ENCODE assay signal across 13 cellular contexts in the genomic region with DNA sequence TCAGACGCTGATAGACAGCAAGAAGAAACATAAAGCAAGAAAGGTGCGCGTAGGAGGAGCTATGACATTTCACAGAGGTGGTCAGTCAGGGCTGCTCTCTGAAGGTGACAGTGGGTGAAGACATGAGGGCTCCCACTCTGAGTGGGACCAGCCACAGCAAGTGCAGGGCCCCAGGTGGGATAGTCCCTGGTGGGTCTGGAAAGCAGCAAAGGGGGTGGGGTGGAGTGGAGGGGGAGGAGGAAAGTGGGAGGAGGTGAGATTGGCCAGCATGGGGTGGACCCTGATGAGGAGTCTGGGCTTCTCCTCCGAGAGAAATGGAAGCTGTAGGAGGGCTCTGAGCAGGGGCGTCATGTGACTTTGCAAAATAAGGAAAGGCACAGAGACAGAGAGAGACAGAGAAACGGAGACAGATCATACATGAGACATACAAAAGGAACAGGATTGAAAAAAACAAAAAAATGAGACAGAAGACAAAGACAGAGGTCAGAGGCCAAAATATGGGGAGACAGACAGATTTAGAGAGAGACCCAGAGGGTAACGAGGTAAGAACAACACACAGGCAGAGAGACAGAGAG. TPM values are rescaled to one million over a fixed set of nuclear protein-coding genes. Genes with fewer than 3 reads are reported as not detected.
DNase-seq lines count a peak whose midpoint lies in the region; ATAC-seq and TF ChIP-seq lines count a peak whose summit lies in the region.
"Had no signal": no experiment of that assay in that cellular context is flagged by ENCODE, and none has a peak within 500 bp of the region (broad histone marks: within the 10 kb centered on the region; RNA-seq: fewer than 3 reads in every experiment).

No MANE protein-coding gene starts in this region.

- H3K4me2 ChIP-seq in DOHH2 (ENCODE audit: low read length) (peak overlapping the region; percentile 93), smooth muscle cell (no peak overlapping the region)
- H3K4me2 ChIP-seq: BLaER1 had no signal

- H3K36me3 Mint-ChIP-seq in CD14-positive monocyte: peaks cover 20 to 42% of the 10 kb centered on the region in 2 donors
- peaks cover 47% of the 10 kb centered on the region for H3K36me3 Mint-ChIP-seq in activated CD8-positive, alpha-beta T cell treated with anti-CD3 and anti-CD28 coated beads for 36 hours (ENCODE audit: low read depth)
- no peaks in the 10 kb centered on the region for H3K36me3 Mint-ChIP-seq in mesothelial cell of epicardium

- POLR2A ChIA-PET in activated CD8-positive, alpha-beta T cell treated with anti-CD3 and anti-CD28 coated beads for 36 hours (lab: Charles Lee): no interaction called here

- WGBS in smooth muscle cell (ENCODE audit: low lambda C conversion rate): 83% methylated on average over 7 of the region's 7 CpGs

- H3F3A ChIP-seq in DOHH2 (ENCODE audit: control insufficient read depth, insufficient read depth) (peaks cover 8% of the 10 kb centered on the region), smooth muscle cell (ENCODE audit: low read depth) (no peaks in the 10 kb centered on the region)

- no peak overlapping the region for H3K9ac ChIP-seq in smooth muscle cell (ENCODE audit: low read depth)
- H3K9ac ChIP-seq: BLaER1 had no signal

- H3K9me2 ChIP-seq in DOHH2 (replicated peaks; ENCODE audit: control insufficient read depth, low read length): no peaks in the 10 kb centered on the region

- H3K9me3 Mint-ChIP-seq in CD14-positive monocyte (peaks cover 0 to 3% (median 0%) of the 10 kb centered on the region in 7 donors), mesothelial cell of epicardium (no peaks in the 10 kb centered on the region)
- no peaks in the 10 kb centered on the region for H3K9me3 Mint-ChIP-seq in activated CD8-positive, alpha-beta T cell treated with anti-CD3 and anti-CD28 coated beads for 36 hours

- no peaks in the 10 kb centered on the region for H3K9me3 ChIP-seq in DOHH2 (ENCODE audit: control insufficient read depth, insufficient read depth, low read length)
- H3K9me3 ChIP-seq in smooth muscle cell (replicated peaks; ENCODE audit: low read depth): no peaks in the 10 kb centered on the region
- H3K9me3 ChIP-seq: BLaER1, colonic mucosa had no signal

- H3K36me3 ChIP-seq in DOHH2 (ENCODE audit: control insufficient read depth, low read length) (peaks cover 46% of the 10 kb centered on the region), smooth muscle cell (ENCODE audit: low read depth) (no peaks in the 10 kb centered on the region)
- H3K36me3 ChIP-seq: colonic mucosa had no signal

- peaks cover 0 to 2% (median 2%) of the 10 kb centered on the region in 3 donors for H3K27me3 Mint-ChIP-seq in CD14-positive monocyte (ENCODE audit: low read depth in 3 of 3)
- H3K27me3 Mint-ChIP-seq in activated CD8-positive, alpha-beta T cell treated with anti-CD3 and anti-CD28 coated beads for 36 hours: no peaks in the 10 kb centered on the region
- H3K27me3 Mint-ChIP-seq in mesothelial cell of epicardium (ENCODE audit: low read depth): no peaks in the 10 kb centered on the region

- H3K27me3 ChIP-seq in DOHH2 (ENCODE audit: control insufficient read depth, low read length) (no peaks in the 10 kb centered on the region), smooth muscle cell (ENCODE audit: low read depth) (no peaks in the 10 kb centered on the region)
- H3K27me3 ChIP-seq: BLaER1, colonic mucosa had no signal

- H3K27ac ChIP-seq in DOHH2 (ENCODE audit: low read depth, low read length) (no peak overlapping the region), smooth muscle cell (ENCODE audit: low read depth) (no peak overlapping the region)
- H3K27ac ChIP-seq: BLaER1, colonic mucosa had no signal

- H4K20me1 ChIP-seq in DOHH2 (ENCODE audit: control insufficient read depth, insufficient read depth, low read depth, low read length) (peaks cover 5% of the 10 kb centered on the region; the same call in 1 of the 2 replicates), smooth muscle cell (ENCODE audit: low read depth) (no peaks in the 10 kb centered on the region)

- DNase-seq in CD14-positive monocyte (ENCODE audit: low spot score): no peak
- no peak for DNase-seq in activated CD8-positive, alpha-beta T cell treated with anti-CD3 and anti-CD28 coated beads for 36 hours
- DNase-seq in mesothelial cell of epicardium (ENCODE audit: low spot score in 2 of 2, unreplicated experiment in 2 of 2): no peak
- no peak for DNase-seq in activated effector memory CD4-positive, alpha-beta T cell treated with Interleukin-2 at 50 U/mL for 16 hours
- no peak for DNase-seq in NCI-H748 (lab: John Stamatoyannopoulos, UW; ENCODE audit: unreplicated experiment)
- no peak for DNase-seq in smooth muscle cell (lab: John Stamatoyannopoulos, UW; ENCODE audit: unreplicated experiment)
- DNase-seq: amniotic stem cell, colonic mucosa, erythroblast, NCI-H2081 treated with DMSO at 0.1 percent for 48 hours, NCI-H526 had no signal

- peak overlapping the region in 1 of 2 donors; percentile 8 for H3K4me3 Mint-ChIP-seq in CD14-positive monocyte
- peak overlapping the region; percentile 19 for H3K4me3 Mint-ChIP-seq in activated CD8-positive, alpha-beta T cell treated with anti-CD3 and anti-CD28 coated beads for 36 hours
- no peak overlapping the region for H3K4me3 Mint-ChIP-seq in mesothelial cell of epicardium

- no peak for ATAC-seq in activated CD8-positive, alpha-beta T cell treated with anti-CD3 and anti-CD28 coated beads for 36 hours

- peak overlapping the region in 4 of 7 donors; percentile 15 to 32 (median 20) for H3K27ac Mint-ChIP-seq in CD14-positive monocyte
- H3K27ac Mint-ChIP-seq in activated CD8-positive, alpha-beta T cell treated with anti-CD3 and anti-CD28 coated beads for 36 hours: peak overlapping the region; percentile 36
- peak overlapping the region; percentile 1 for H3K27ac Mint-ChIP-seq in mesothelial cell of epicardium

- TF ChIP-seq CTCF in CD14-positive monocyte (IDR thresholded peaks at IDR 0.05): no peak
- TF ChIP-seq CTCF in DOHH2 (IDR thresholded peaks at IDR 0.05; ENCODE audit: low read depth, low read length, poor library complexity, severe bottlenecking): no peak
- TF ChIP-seq CTCF in activated CD8-positive, alpha-beta T cell treated with anti-CD3 and anti-CD28 coated beads for 36 hours (IDR thresholded peaks at IDR 0.05): no peak
- TF ChIP-seq CTCF in mesothelial cell of epicardium (IDR thresholded peaks at IDR 0.05; ENCODE audit: unreplicated experiment): no peak
- no peak for TF ChIP-seq CTCF in smooth muscle cell (IDR thresholded peaks at IDR 0.05; ENCODE audit: borderline replicate concordance, insufficient read depth, poor library complexity, severe bottlenecking)

- peaks cover 47% of the 10 kb centered on the region for H3K79me2 ChIP-seq in DOHH2 (ENCODE audit: control insufficient read depth, low read length)
- H3K79me2 ChIP-seq in smooth muscle cell (ENCODE audit: low read depth): peaks cover 11% of the 10 kb centered on the region

- peak overlapping the region; percentile 17 for H3K4me3 ChIP-seq in DOHH2 (ENCODE audit: low read length)
- no peak overlapping the region for H3K4me3 ChIP-seq in smooth muscle cell
- H3K4me3 ChIP-seq: BLaER1, colonic mucosa had no signal

- H3K4me1 Mint-ChIP-seq in CD14-positive monocyte (peaks cover 28% of the 10 kb centered on the region), mesothelial cell of epicardium (peaks cover 21% of the 10 kb centered on the region)
- H3K4me1 Mint-ChIP-seq in activated CD8-positive, alpha-beta T cell treated with anti-CD3 and anti-CD28 coated beads for 36 hours (ENCODE audit: low read depth): peaks cover 36% of the 10 kb centered on the region

- CTCF ChIA-PET in activated CD8-positive, alpha-beta T cell treated with anti-CD3 and anti-CD28 coated beads for 36 hours (lab: Charles Lee): no interaction called here

- intact Hi-C loops in CD14-positive monocyte (cut with micrococcal nuclease): loop anchor here in 1 of 2 donors (5.0 kb wide), 2 partner anchors 198 to 298 kb away; a partner anchor contains a TSS
- intact Hi-C loops in activated CD8-positive, alpha-beta T cell treated with anti-CD3 and anti-CD28 coated beads for 36 hours (cut with micrococcal nuclease): loop anchor here (5.0 kb wide), 1 partner anchor 73 kb away; no protein-coding TSS in a partner anchor

- H3K4me1 ChIP-seq in DOHH2 (ENCODE audit: control insufficient read depth, low read length) (peaks cover 36% of the 10 kb centered on the region), smooth muscle cell (ENCODE audit: low read depth) (peaks cover 12% of the 10 kb centered on the region)

- no peak overlapping the region for H2AFZ ChIP-seq in smooth muscle cell (ENCODE audit: low read depth)

RNA-seq across cellular contexts. Expression of a gene that starts 2.7 kb away (rescaled TPM):
- polyA plus RNA-seq in CD14-positive monocyte: 10 to 100 TPM; 19.8 to 22.4 TPM
- 100 to 1,000 TPM; 166 to 174 TPM for total RNA-seq in activated CD8-positive, alpha-beta T cell treated with anti-CD3 and anti-CD28 coated beads for 36 hours
- total RNA-seq in mesothelial cell of epicardium: 3.9 to 5.6 TPM (median 4.9 TPM) in 3 replicates
- total RNA-seq in smooth muscle cell: 0.22 and 2.1 TPM in 2 replicates
- 0.91 TPM in 1 of 2 replicates, not detected in the other for polyA plus RNA-seq in smooth muscle cell

RNA-seq across cellular contexts. Expression of a gene that starts 3.9 kb away (rescaled TPM):
- polyA plus RNA-seq in CD14-positive monocyte (100 to 1,000 TPM; 326 to 381 TPM), smooth muscle cell (178 and 181 TPM in 2 replicates)
- total RNA-seq in activated CD8-positive, alpha-beta T cell treated with anti-CD3 and anti-CD28 coated beads for 36 hours: 100 to 1,000 TPM; 306 to 308 TPM
- total RNA-seq in mesothelial cell of epicardium (198 to 213 TPM (median 201 TPM) in 3 replicates), smooth muscle cell (324 and 334 TPM in 2 replicates)

RNA-seq across cellular contexts. Expression of a gene that starts 32.4 kb away (rescaled TPM):
- 10 to 100 TPM in 1 of 2 donors, 1 to 10 TPM in 1; 8.4 to 16.0 TPM for polyA plus RNA-seq in CD14-positive monocyte
- 100 to 1,000 TPM; 183 to 189 TPM for total RNA-seq in activated CD8-positive, alpha-beta T cell treated with anti-CD3 and anti-CD28 coated beads for 36 hours
- 452 to 469 TPM (median 460 TPM) in 3 replicates for total RNA-seq in mesothelial cell of epicardium
- total RNA-seq in smooth muscle cell: 311 TPM in 2 replicates
- polyA plus RNA-seq in smooth muscle cell: 53.8 and 60.4 TPM in 2 replicates

Comparison
In these comparisons a context has a peak if more than half of its experiments do, and no peak if none do; other contexts are left out.
1. RNA of a gene that starts 2.7 kb away (total RNA-seq): 166 to 174 TPM in activated CD8-positive, alpha-beta T cell treated with anti-CD3 and anti-CD28 coated beads for 36 hours; 3.9 to 5.6 TPM in mesothelial cell of epicardium and 0.22 to 2.1 TPM in smooth muscle cell; every median in the first group is over 10 times any median in the second.
2. Peak in every context shown above with its lines, with median percentiles within 50 percentile points of each other: H3K27ac Mint-ChIP-seq.